1 cellular context compared by ENCODE assay signal in the genomic region with DNA sequence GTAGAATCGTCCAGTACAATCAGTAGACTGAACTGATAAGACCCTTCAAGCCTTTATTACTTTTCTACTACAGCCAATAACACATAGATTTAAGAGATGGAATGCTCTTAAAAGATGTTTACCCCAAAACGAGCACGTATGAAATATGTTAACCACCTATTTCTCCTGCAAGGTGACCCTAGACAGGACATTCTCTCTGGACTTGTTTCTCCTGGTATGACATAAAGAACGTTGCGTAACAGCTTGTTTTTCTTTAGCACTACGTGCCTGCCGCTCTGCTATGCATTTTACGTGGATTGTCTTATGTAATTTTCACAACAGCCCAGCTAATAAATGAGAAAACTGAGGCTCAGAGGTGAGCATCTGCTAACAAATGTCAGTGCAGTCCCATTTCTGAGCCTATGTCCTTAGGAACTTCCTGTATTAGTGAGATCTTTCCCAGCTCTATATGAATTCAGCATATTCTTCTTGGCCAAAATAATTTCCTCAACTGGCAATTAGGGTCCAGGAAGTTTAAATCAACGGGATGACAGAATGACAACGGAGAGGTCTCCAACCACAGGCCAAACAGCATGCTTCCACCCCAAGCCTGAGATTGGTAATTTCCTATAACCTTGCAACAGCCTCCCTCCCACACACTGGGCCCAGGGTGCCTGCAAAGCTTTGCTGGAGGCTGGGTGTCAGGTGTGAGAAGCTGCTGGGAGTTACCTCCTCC.
TF ChIP-seq lines count a peak whose summit lies in the region.

No MANE protein-coding gene starts in this region.

TF ChIP-seq in HepG2, 621 proteins besides CTCF, POLR2A, EP300 and RAD21 (continued from another document and continues in another):
- TF ChIP-seq, protein P1, sequence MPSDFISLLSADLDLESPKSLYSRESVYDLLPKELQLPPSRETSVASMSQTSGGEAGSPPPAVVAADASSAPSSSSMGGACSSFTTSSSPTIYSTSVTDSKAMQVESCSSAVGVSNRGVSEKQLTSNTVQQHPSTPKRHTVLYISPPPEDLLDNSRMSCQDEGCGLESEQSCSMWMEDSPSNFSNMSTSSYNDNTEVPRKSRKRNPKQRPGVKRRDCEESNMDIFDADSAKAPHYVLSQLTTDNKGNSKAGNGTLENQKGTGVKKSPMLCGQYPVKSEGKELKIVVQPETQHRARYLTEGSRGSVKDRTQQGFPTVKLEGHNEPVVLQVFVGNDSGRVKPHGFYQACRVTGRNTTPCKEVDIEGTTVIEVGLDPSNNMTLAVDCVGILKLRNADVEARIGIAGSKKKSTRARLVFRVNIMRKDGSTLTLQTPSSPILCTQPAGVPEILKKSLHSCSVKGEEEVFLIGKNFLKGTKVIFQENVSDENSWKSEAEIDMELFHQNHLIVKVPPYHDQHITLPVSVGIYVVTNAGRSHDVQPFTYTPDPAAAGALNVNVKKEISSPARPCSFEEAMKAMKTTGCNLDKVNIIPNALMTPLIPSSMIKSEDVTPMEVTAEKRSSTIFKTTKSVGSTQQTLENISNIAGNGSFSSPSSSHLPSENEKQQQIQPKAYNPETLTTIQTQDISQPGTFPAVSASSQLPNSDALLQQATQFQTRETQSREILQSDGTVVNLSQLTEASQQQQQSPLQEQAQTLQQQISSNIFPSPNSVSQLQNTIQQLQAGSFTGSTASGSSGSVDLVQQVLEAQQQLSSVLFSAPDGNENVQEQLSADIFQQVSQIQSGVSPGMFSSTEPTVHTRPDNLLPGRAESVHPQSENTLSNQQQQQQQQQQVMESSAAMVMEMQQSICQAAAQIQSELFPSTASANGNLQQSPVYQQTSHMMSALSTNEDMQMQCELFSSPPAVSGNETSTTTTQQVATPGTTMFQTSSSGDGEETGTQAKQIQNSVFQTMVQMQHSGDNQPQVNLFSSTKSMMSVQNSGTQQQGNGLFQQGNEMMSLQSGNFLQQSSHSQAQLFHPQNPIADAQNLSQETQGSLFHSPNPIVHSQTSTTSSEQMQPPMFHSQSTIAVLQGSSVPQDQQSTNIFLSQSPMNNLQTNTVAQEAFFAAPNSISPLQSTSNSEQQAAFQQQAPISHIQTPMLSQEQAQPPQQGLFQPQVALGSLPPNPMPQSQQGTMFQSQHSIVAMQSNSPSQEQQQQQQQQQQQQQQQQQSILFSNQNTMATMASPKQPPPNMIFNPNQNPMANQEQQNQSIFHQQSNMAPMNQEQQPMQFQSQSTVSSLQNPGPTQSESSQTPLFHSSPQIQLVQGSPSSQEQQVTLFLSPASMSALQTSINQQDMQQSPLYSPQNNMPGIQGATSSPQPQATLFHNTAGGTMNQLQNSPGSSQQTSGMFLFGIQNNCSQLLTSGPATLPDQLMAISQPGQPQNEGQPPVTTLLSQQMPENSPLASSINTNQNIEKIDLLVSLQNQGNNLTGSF (CRISPR knock-in tag; IDR thresholded peaks at IDR 0.05), result no peak
- no peak for TF ChIP-seq NR2C2 (CRISPR knock-in tag; IDR thresholded peaks at IDR 0.05; ENCODE audit: borderline replicate concordance)
- no peak for TF ChIP-seq ZNF431 (CRISPR knock-in tag; IDR thresholded peaks at IDR 0.05; ENCODE audit: borderline replicate concordance, low read depth)
- TF ChIP-seq CEBPG (CRISPR knock-in tag; IDR thresholded peaks at IDR 0.05), result peak; percentile 99
- TF ChIP-seq ZNF33B (CRISPR knock-in tag; IDR thresholded peaks at IDR 0.05), result 0 out of 2 replicates have a peak, but pooled peaks have one; percentile 78
- 0 out of 2 replicates have a peak, but pooled peaks have one; percentile 48 for TF ChIP-seq LRRFIP1 (CRISPR knock-in tag; conservative IDR thresholded peaks at IDR 0.05)
- peak; percentile 43; the same call in 1 of the 2 replicates for TF ChIP-seq SMC3 (IDR thresholded peaks at IDR 0.05; ENCODE audit: low read length)
- TF ChIP-seq MXD4 (CRISPR knock-in tag; IDR thresholded peaks at IDR 0.05), result 0 out of 2 replicates have a peak, but pooled peaks have one; percentile 41
- no peak for TF ChIP-seq ZNF296 (CRISPR knock-in tag; conservative IDR thresholded peaks at IDR 0.05)
- peak; percentile 85 for TF ChIP-seq PAF1 (CRISPR knock-in tag; IDR thresholded peaks at IDR 0.05)
- TF ChIP-seq ZBTB37 (CRISPR knock-in tag; IDR thresholded peaks at IDR 0.05), result 0 out of 2 replicates have a peak, but pooled peaks have one; percentile 63
- peak; percentile 55; the same call in 1 of the 2 replicates for TF ChIP-seq ZNF350 (CRISPR knock-in tag; IDR thresholded peaks at IDR 0.05; ENCODE audit: borderline replicate concordance, low read depth)
- TF ChIP-seq, protein P2, sequence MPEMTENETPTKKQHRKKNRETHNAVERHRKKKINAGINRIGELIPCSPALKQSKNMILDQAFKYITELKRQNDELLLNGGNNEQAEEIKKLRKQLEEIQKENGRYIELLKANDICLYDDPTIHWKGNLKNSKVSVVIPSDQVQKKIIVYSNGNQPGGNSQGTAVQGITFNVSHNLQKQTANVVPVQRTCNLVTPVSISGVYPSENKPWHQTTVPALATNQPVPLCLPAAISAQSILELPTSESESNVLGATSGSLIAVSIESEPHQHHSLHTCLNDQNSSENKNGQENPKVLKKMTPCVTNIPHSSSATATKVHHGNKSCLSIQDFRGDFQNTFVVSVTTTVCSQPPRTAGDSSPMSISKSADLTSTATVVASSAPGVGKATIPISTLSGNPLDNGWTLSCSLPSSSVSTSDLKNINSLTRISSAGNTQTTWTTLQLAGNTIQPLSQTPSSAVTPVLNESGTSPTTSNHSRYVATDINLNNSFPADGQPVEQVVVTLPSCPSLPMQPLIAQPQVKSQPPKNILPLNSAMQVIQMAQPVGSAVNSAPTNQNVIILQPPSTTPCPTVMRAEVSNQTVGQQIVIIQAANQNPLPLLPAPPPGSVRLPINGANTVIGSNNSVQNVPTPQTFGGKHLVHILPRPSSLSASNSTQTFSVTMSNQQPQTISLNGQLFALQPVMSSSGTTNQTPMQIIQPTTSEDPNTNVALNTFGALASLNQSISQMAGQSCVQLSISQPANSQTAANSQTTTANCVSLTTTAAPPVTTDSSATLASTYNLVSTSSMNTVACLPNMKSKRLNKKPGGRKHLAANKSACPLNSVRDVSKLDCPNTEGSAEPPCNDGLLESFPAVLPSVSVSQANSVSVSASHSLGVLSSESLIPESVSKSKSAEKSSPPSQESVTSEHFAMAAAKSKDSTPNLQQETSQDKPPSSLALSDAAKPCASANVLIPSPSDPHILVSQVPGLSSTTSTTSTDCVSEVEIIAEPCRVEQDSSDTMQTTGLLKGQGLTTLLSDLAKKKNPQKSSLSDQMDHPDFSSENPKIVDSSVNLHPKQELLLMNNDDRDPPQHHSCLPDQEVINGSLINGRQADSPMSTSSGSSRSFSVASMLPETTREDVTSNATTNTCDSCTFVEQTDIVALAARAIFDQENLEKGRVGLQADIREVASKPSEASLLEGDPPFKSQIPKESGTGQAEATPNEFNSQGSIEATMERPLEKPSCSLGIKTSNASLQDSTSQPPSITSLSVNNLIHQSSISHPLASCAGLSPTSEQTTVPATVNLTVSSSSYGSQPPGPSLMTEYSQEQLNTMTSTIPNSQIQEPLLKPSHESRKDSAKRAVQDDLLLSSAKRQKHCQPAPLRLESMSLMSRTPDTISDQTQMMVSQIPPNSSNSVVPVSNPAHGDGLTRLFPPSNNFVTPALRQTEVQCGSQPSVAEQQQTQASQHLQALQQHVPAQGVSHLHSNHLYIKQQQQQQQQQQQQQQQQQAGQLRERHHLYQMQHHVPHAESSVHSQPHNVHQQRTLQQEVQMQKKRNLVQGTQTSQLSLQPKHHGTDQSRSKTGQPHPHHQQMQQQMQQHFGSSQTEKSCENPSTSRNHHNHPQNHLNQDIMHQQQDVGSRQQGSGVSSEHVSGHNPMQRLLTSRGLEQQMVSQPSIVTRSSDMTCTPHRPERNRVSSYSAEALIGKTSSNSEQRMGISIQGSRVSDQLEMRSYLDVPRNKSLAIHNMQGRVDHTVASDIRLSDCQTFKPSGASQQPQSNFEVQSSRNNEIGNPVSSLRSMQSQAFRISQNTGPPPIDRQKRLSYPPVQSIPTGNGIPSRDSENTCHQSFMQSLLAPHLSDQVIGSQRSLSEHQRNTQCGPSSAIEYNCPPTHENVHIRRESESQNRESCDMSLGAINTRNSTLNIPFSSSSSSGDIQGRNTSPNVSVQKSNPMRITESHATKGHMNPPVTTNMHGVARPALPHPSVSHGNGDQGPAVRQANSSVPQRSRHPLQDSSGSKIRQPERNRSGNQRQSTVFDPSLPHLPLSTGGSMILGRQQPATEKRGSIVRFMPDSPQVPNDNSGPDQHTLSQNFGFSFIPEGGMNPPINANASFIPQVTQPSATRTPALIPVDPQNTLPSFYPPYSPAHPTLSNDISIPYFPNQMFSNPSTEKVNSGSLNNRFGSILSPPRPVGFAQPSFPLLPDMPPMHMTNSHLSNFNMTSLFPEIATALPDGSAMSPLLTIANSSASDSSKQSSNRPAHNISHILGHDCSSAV (CRISPR knock-in tag; IDR thresholded peaks at IDR 0.05; ENCODE audit: borderline replicate concordance), result no peak
- TF ChIP-seq ATF7-NPFF (CRISPR knock-in tag; IDR thresholded peaks at IDR 0.05; ENCODE audit: low read depth), result peak; percentile 82
- TF ChIP-seq, protein P3, sequence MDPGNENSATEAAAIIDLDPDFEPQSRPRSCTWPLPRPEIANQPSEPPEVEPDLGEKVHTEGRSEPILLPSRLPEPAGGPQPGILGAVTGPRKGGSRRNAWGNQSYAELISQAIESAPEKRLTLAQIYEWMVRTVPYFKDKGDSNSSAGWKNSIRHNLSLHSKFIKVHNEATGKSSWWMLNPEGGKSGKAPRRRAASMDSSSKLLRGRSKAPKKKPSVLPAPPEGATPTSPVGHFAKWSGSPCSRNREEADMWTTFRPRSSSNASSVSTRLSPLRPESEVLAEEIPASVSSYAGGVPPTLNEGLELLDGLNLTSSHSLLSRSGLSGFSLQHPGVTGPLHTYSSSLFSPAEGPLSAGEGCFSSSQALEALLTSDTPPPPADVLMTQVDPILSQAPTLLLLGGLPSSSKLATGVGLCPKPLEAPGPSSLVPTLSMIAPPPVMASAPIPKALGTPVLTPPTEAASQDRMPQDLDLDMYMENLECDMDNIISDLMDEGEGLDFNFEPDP (CRISPR knock-in tag; conservative IDR thresholded peaks at IDR 0.05), result no peak
- no peak for TF ChIP-seq ZNF230 (CRISPR knock-in tag; IDR thresholded peaks at IDR 0.05)
- TF ChIP-seq, protein P4, sequence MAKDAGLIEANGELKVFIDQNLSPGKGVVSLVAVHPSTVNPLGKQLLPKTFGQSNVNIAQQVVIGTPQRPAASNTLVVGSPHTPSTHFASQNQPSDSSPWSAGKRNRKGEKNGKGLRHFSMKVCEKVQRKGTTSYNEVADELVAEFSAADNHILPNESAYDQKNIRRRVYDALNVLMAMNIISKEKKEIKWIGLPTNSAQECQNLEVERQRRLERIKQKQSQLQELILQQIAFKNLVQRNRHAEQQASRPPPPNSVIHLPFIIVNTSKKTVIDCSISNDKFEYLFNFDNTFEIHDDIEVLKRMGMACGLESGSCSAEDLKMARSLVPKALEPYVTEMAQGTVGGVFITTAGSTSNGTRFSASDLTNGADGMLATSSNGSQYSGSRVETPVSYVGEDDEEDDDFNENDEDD (CRISPR knock-in tag; IDR thresholded peaks at IDR 0.05; ENCODE audit: borderline replicate concordance), result no peak
- no peak for TF ChIP-seq ARNT (IDR thresholded peaks at IDR 0.05)
- TF ChIP-seq ZNF260 (CRISPR knock-in tag; IDR thresholded peaks at IDR 0.05; ENCODE audit: borderline replicate concordance, low read depth), result no peak
- TF ChIP-seq SKI (IDR thresholded peaks at IDR 0.05; ENCODE audit: partially characterized antibody), result peak; percentile 39
- no peak for TF ChIP-seq KLF12 (CRISPR knock-in tag; IDR thresholded peaks at IDR 0.05; ENCODE audit: borderline replicate concordance)
- no peak for TF ChIP-seq CENPX (CRISPR knock-in tag; IDR thresholded peaks at IDR 0.05)
- TF ChIP-seq ZNF724P (CRISPR knock-in tag; IDR thresholded peaks at IDR 0.05; ENCODE audit: borderline replicate concordance), result 0 out of 2 replicates have a peak, but pooled peaks have one; percentile 52
- TF ChIP-seq KLF16 (CRISPR knock-in tag; IDR thresholded peaks at IDR 0.05), result peak in 1 of 2 experiments; percentile 68; a peak in 1 of 4 replicates
- TF ChIP-seq, protein P5, sequence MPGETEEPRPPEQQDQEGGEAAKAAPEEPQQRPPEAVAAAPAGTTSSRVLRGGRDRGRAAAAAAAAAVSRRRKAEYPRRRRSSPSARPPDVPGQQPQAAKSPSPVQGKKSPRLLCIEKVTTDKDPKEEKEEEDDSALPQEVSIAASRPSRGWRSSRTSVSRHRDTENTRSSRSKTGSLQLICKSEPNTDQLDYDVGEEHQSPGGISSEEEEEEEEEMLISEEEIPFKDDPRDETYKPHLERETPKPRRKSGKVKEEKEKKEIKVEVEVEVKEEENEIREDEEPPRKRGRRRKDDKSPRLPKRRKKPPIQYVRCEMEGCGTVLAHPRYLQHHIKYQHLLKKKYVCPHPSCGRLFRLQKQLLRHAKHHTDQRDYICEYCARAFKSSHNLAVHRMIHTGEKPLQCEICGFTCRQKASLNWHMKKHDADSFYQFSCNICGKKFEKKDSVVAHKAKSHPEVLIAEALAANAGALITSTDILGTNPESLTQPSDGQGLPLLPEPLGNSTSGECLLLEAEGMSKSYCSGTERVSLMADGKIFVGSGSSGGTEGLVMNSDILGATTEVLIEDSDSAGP (CRISPR knock-in tag; IDR thresholded peaks at IDR 0.05; ENCODE audit: borderline replicate concordance), result 0 out of 2 replicates have a peak, but pooled peaks have one; percentile 16
- TF ChIP-seq CBX1 (IDR thresholded peaks at IDR 0.05; ENCODE audit: low read depth), result no peak
- no peak for TF ChIP-seq RNF2 (conservative IDR thresholded peaks at IDR 0.05; ENCODE audit: low read depth)
- TF ChIP-seq KDM1A (CRISPR knock-in tag; IDR thresholded peaks at IDR 0.05), result no peak
- peak; percentile 88 for TF ChIP-seq ZNF772 (CRISPR knock-in tag; IDR thresholded peaks at IDR 0.05)
- TF ChIP-seq SOX5 (CRISPR knock-in tag; IDR thresholded peaks at IDR 0.05; ENCODE audit: borderline replicate concordance), result peak; percentile 81
- TF ChIP-seq ZNF282 (IDR thresholded peaks at IDR 0.05; ENCODE audit: partially characterized antibody), result no peak
- no peak for TF ChIP-seq ELF4 (CRISPR knock-in tag; IDR thresholded peaks at IDR 0.05; ENCODE audit: borderline replicate concordance)
